9 cellular contexts compared by ENCODE assay signal in the genomic region with DNA sequence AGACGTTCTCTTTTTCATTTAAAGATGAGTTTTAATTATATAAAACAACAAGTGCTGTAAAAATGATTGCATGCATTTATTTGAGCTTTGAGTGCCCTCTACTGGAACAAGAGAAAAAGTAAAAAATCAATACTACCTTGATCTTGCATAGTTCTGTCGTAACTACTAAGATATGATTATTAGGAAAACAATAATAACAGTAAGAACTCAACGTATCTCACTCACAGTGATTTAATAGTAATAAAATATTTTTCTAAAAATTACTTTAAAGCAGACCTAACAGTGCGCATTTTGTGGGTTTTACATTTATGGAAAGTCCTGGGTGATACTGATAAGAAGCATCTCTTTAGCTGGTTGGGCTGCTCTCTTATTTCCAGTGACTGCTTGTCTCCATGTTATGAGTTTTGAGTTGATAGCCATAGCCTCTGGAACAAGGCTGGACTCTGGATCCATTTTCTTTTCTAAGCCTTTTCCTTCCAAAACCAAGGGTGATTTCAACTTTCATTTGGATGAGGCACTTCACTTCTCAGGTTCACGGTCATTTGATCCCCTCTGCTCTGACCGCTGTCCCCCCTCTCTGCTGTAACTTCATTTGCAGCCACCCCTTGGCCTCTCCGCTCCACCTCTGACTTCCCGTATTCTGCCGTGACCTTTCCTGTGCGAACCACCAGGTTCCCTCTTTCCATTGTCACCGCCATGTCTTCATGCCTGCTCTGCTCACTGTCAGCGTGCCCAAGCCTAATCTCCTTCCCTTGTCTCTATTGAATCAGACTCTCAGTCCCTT. TPM values are rescaled to one million over a fixed set of nuclear protein-coding genes. Genes with fewer than 3 reads are reported as not detected.
DNase-seq lines count a peak whose midpoint lies in the region; ATAC-seq and TF ChIP-seq lines count a peak whose summit lies in the region.
"Had no signal": no experiment of that assay in that cellular context is flagged by ENCODE, and none has a peak within 500 bp of the region (broad histone marks: within the 10 kb centered on the region; RNA-seq: fewer than 3 reads in every experiment).

No MANE protein-coding gene starts in this region.

- DNase-seq in BJ (ENCODE audit: low read depth) (no peak), NCI-H69 (lab: John Stamatoyannopoulos, UW) (peak; percentile 44), fibroblast of gingiva (ENCODE audit: low read depth) (peak; percentile 16), type B pancreatic cell (ENCODE audit: extremely low spot score, unreplicated experiment) (no peak), foreskin melanocyte (no peak)
- DNase-seq in effector CD4-positive, alpha-beta T cell = no peak
- no peak for DNase-seq in stimulated activated CD4-positive, alpha-beta T cell treated with anti-CD3 and anti-CD28 coated beads, Interleukin-2, amount 100 ng/mL, for 24 hours

- H3K4me1 Mint-ChIP-seq in type B pancreatic cell (ENCODE audit: unreplicated experiment) = no peaks in the 10 kb centered on the region

- no peaks in the 10 kb centered on the region for H3K36me3 ChIP-seq in BJ (ENCODE audit: control insufficient read depth, insufficient read depth, low read length)
- H3K36me3 ChIP-seq: HAP-1 had no signal

- peak; percentile 16 for ATAC-seq in GM21367 (IDR thresholded peaks at IDR 0.05; ENCODE audit: unreplicated experiment)

- H3K27ac Mint-ChIP-seq in type B pancreatic cell = no peak overlapping the region

- no peaks in the 10 kb centered on the region for H3K27me3 ChIP-seq in BJ (ENCODE audit: control insufficient read depth, insufficient read depth, low read length)

- CTCF ChIA-PET in BJ (lab: Yijun Ruan, JAX) = interaction anchor here (0.9 to 1.6 kb wide), 6 partner anchors 23 to 1501 kb away, joined by 3 to 6 read pairs (median 4); no protein-coding TSS in a partner anchor

- H3K4me3 ChIP-seq in BJ (ENCODE audit: low read depth, low read length) = no peak overlapping the region
- H3K4me3 ChIP-seq: HAP-1 had no signal

- peak; percentile 31; the same call in 1 of the 2 replicates for TF ChIP-seq CTCF in BJ (IDR thresholded peaks at IDR 0.05; ENCODE audit: insufficient read depth, low read depth, low read length)
- peak; percentile 82 for TF ChIP-seq CTCF in type B pancreatic cell (conservative IDR thresholded peaks at IDR 0.05)

- H3K4me3 Mint-ChIP-seq in type B pancreatic cell = no peak overlapping the region

- POLR2A ChIA-PET in BJ (lab: Charles Lee) = no interaction called here

- H3K9me3 Mint-ChIP-seq in type B pancreatic cell = no peaks in the 10 kb centered on the region

- H3K27me3 Mint-ChIP-seq in type B pancreatic cell = peaks cover 21% of the 10 kb centered on the region

- no peaks in the 10 kb centered on the region for H3K36me3 Mint-ChIP-seq in type B pancreatic cell

RNA-seq across cellular contexts. Expression of gene INHBA, which starts 29.6 kb away (rescaled TPM):
- 19.7 and 33.4 TPM in 2 replicates for polyA plus RNA-seq in BJ (2011; rRNA removed)
- polyA minus RNA-seq in BJ (2011; rRNA and poly(A)+ RNA removed) = 45.5 and 64.4 TPM in 2 replicates
- total RNA-seq in type B pancreatic cell (ENCODE audit: low replicate concordance) = 19.9 and 29.3 TPM in 2 replicates

Comparison
In these comparisons a context has a peak if more than half of its experiments do, and no peak if none do; other contexts are left out.
1. DNase-seq: peak in NCI-H69 (single experiment) and fibroblast of gingiva (single experiment); none in BJ (single experiment), type B pancreatic cell (single experiment), foreskin melanocyte (single experiment), effector CD4-positive, alpha-beta T cell (single experiment) and stimulated activated CD4-positive, alpha-beta T cell treated with anti-CD3 and anti-CD28 coated beads, Interleukin-2, amount 100 ng/mL, for 24 hours (0 of 2).